27 cellular contexts compared by ENCODE assay signal in genomic region chr2:88707003-88707402, GRCh38.
"Had no signal": no experiment of that assay in that cellular context is flagged by ENCODE, and none has a peak within 500 bp of the region (broad histone marks: within the 10 kb centered on the region; RNA-seq: fewer than 3 reads in every experiment).

No MANE protein-coding gene starts in this region.

- H3K27me3 ChIP-seq: left lung, pancreas, right atrium auricular region, suprapubic skin, tibial artery, upper lobe of right lung, uterus had no signal

- H3K36me3 ChIP-seq: thoracic aorta, uterus had no signal

- H3K27ac ChIP-seq: left lung, lower lobe of right lung, pancreas, psoas muscle, right atrium auricular region, skin epidermis, suprapubic skin, thoracic aorta, tibial artery, upper lobe of right lung, uterus had no signal

- H3K4me3 ChIP-seq: left lung, lower lobe of right lung, pancreas, psoas muscle, right atrium auricular region, skin epidermis, suprapubic skin, thoracic aorta, tibial artery, upper lobe of right lung, uterus had no signal

- DNase-seq: hypothalamus; immature natural killer cell; kidney; left colon; left lung; lower lobe of right lung; mammary epithelial cell; mesenchymal stem cell; naive thymus-derived CD8-positive, alpha-beta T cell; nucleus accumbens; pancreas; posterior cingulate gyrus; psoas muscle; stimulated activated CD4-positive, alpha-beta T cell treated with anti-CD3 and anti-CD28 coated beads, Interleukin-12 subunit alpha, Interleukin-12 subunit beta, amount 100 ng/mL, for 4 hours; stimulated activated CD4-positive, alpha-beta T cell treated with anti-CD3 and anti-CD28 coated beads, Interleukin-15, amount 100 ng/mL, for 24 hours; stimulated activated CD4-positive, alpha-beta T cell treated with anti-CD3 and anti-CD28 coated beads, Interleukin-2, amount 100 ng/mL, for 24 hours; stimulated activated CD4-positive, alpha-beta T cell treated with anti-CD3 and anti-CD28 coated beads, Interleukin-4, amount 100 ng/mL, for 1 hour; stimulated activated naive B cell treated with anti-CD40 and anti-IgM and Interleukin-4, amounts not matched to agents 10 μg/mL and 1 μg/mL and 100 μg/mL, for 72 hours; stimulated activated naive CD8-positive, alpha-beta T cell treated with anti-CD3 and anti-CD28 coated beads, Interleukin-15, Interleukin-2, amounts not matched to agents 100 U/mL and 50 U/mL, for 24 hours; tibial artery; trophoblast cell; upper lobe of right lung; uterus had no signal

- H3K9me3 ChIP-seq: lower lobe of right lung, pancreas, psoas muscle, right atrium auricular region, suprapubic skin, thoracic aorta, tibial artery, upper lobe of right lung, uterus had no signal

- H3K4me1 ChIP-seq: left lung, uterus had no signal
